In the genomic region with DNA sequence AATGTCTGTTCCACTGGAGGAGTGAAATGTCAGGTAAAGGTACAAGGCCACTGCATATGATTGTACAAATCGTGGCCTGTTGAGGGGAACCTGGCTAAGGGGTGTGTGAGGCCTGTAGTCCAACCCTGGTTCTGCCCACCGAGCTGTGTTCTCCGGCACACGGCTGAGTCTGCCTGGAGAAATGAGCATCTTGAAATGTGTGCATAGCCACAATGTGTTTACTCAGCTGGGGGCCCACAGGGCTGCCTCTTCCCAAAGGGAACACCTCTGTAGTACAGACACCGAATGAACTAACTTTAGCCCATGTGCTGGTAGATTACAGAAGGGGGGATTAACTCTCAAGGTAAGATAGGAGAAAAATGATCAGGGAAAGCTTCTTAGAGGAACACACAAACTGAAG, we compare ENCODE assay signal across 1 cellular context.
A peak's percentile ranks its signal among the peaks of the same experiment; 100 is the strongest.
TF ChIP-seq lines count a peak whose summit lies in the region.

No MANE protein-coding gene starts in this region.

TF ChIP-seq in HepG2, 621 proteins besides CTCF, POLR2A, EP300 and RAD21 (continued from another document and continues in another):
- TF ChIP-seq BCLAF1 (IDR thresholded peaks at IDR 0.05) (no peak), MAF1 (CRISPR knock-in tag; IDR thresholded peaks at IDR 0.05; ENCODE audit: borderline replicate concordance) (no peak), NBN (conservative IDR thresholded peaks at IDR 0.05) (no peak), KDM4B (CRISPR knock-in tag; IDR thresholded peaks at IDR 0.05) (no peak), KDM5A (IDR thresholded peaks at IDR 0.05; ENCODE audit: borderline replicate concordance, low read length) (no peak), ZNF607 (CRISPR knock-in tag; IDR thresholded peaks at IDR 0.05; ENCODE audit: borderline replicate concordance) (no peak), ZNF703 (CRISPR knock-in tag; IDR thresholded peaks at IDR 0.05; ENCODE audit: borderline replicate concordance) (no peak), TARDBP (CRISPR knock-in tag; IDR thresholded peaks at IDR 0.05) (no peak), FOXA1 (IDR thresholded peaks at IDR 0.05) (no peak), FOXA1 (CRISPR knock-in tag; IDR thresholded peaks at IDR 0.05) (peak; percentile 84), POLR2G (IDR thresholded peaks at IDR 0.05; ENCODE audit: low read depth, low read length) (no peak), ZNF460 (CRISPR knock-in tag; IDR thresholded peaks at IDR 0.05; ENCODE audit: borderline replicate concordance) (no peak), ZNF615 (CRISPR knock-in tag; IDR thresholded peaks at IDR 0.05; ENCODE audit: borderline replicate concordance) (no peak), PHF5A (CRISPR knock-in tag; IDR thresholded peaks at IDR 0.05; ENCODE audit: low read depth, unreplicated experiment) (no peak), ZNF878 (CRISPR knock-in tag; IDR thresholded peaks at IDR 0.05) (no peak), TGIF2 (CRISPR knock-in tag; IDR thresholded peaks at IDR 0.05) (no peak), MYC (CRISPR knock-in tag; IDR thresholded peaks at IDR 0.05; ENCODE audit: borderline replicate concordance) (no peak), KLF16 (CRISPR knock-in tag; IDR thresholded peaks at IDR 0.05) (peak in 1 of 2 experiments; percentile 42; a peak in 1 of 4 replicates), FOXP1 (IDR thresholded peaks at IDR 0.05) (no peak), FOXP1 (CRISPR knock-in tag; IDR thresholded peaks at IDR 0.05) (0 out of 2 replicates have a peak, but pooled peaks have one; percentile 42), DR1 (CRISPR knock-in tag; IDR thresholded peaks at IDR 0.05) (no peak), ZBTB20 (CRISPR knock-in tag; IDR thresholded peaks at IDR 0.05; ENCODE audit: borderline replicate concordance, low read depth) (no peak), PRDM10 (CRISPR knock-in tag; IDR thresholded peaks at IDR 0.05; ENCODE audit: low read depth) (no peak), MTF1 (CRISPR knock-in tag; IDR thresholded peaks at IDR 0.05) (no peak), ZMYM4 (CRISPR knock-in tag; IDR thresholded peaks at IDR 0.05) (peak; percentile 64; the same call in 1 of the 2 replicates), KAT7 (CRISPR knock-in tag; IDR thresholded peaks at IDR 0.05; ENCODE audit: borderline replicate concordance) (no peak), RBM22 (optimal IDR thresholded peaks at IDR 0.05; ENCODE audit: low read length) (peak; percentile 74), KLF12 (CRISPR knock-in tag; IDR thresholded peaks at IDR 0.05; ENCODE audit: borderline replicate concordance) (no peak), SRSF9 (IDR thresholded peaks at IDR 0.05; ENCODE audit: borderline replicate concordance, insufficient read depth, low read depth, low read length, poor library complexity, severe bottlenecking) (no peak), ZFP90 (CRISPR knock-in tag; IDR thresholded peaks at IDR 0.05; ENCODE audit: borderline replicate concordance) (no peak), SPEN (CRISPR knock-in tag; IDR thresholded peaks at IDR 0.05; ENCODE audit: low read depth) (no peak), ZNF557 (CRISPR knock-in tag; IDR thresholded peaks at IDR 0.05) (no peak)
- TF ChIP-seq, protein P1, sequence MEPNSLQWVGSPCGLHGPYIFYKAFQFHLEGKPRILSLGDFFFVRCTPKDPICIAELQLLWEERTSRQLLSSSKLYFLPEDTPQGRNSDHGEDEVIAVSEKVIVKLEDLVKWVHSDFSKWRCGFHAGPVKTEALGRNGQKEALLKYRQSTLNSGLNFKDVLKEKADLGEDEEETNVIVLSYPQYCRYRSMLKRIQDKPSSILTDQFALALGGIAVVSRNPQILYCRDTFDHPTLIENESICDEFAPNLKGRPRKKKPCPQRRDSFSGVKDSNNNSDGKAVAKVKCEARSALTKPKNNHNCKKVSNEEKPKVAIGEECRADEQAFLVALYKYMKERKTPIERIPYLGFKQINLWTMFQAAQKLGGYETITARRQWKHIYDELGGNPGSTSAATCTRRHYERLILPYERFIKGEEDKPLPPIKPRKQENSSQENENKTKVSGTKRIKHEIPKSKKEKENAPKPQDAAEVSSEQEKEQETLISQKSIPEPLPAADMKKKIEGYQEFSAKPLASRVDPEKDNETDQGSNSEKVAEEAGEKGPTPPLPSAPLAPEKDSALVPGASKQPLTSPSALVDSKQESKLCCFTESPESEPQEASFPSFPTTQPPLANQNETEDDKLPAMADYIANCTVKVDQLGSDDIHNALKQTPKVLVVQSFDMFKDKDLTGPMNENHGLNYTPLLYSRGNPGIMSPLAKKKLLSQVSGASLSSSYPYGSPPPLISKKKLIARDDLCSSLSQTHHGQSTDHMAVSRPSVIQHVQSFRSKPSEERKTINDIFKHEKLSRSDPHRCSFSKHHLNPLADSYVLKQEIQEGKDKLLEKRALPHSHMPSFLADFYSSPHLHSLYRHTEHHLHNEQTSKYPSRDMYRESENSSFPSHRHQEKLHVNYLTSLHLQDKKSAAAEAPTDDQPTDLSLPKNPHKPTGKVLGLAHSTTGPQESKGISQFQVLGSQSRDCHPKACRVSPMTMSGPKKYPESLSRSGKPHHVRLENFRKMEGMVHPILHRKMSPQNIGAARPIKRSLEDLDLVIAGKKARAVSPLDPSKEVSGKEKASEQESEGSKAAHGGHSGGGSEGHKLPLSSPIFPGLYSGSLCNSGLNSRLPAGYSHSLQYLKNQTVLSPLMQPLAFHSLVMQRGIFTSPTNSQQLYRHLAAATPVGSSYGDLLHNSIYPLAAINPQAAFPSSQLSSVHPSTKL (CRISPR knock-in tag; IDR thresholded peaks at IDR 0.05): peak; percentile 60; the same call in 1 of the 2 replicates
- TF ChIP-seq, protein P2, sequence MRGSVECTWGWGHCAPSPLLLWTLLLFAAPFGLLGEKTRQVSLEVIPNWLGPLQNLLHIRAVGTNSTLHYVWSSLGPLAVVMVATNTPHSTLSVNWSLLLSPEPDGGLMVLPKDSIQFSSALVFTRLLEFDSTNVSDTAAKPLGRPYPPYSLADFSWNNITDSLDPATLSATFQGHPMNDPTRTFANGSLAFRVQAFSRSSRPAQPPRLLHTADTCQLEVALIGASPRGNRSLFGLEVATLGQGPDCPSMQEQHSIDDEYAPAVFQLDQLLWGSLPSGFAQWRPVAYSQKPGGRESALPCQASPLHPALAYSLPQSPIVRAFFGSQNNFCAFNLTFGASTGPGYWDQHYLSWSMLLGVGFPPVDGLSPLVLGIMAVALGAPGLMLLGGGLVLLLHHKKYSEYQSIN (CRISPR knock-in tag; IDR thresholded peaks at IDR 0.05; ENCODE audit: borderline replicate concordance): no peak
- TF ChIP-seq, protein P3, sequence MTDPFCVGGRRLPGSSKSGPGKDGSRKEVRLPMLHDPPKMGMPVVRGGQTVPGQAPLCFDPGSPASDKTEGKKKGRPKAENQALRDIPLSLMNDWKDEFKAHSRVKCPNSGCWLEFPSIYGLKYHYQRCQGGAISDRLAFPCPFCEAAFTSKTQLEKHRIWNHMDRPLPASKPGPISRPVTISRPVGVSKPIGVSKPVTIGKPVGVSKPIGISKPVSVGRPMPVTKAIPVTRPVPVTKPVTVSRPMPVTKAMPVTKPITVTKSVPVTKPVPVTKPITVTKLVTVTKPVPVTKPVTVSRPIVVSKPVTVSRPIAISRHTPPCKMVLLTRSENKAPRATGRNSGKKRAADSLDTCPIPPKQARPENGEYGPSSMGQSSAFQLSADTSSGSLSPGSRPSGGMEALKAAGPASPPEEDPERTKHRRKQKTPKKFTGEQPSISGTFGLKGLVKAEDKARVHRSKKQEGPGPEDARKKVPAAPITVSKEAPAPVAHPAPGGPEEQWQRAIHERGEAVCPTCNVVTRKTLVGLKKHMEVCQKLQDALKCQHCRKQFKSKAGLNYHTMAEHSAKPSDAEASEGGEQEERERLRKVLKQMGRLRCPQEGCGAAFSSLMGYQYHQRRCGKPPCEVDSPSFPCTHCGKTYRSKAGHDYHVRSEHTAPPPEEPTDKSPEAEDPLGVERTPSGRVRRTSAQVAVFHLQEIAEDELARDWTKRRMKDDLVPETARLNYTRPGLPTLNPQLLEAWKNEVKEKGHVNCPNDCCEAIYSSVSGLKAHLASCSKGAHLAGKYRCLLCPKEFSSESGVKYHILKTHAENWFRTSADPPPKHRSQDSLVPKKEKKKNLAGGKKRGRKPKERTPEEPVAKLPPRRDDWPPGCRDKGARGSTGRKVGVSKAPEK (CRISPR knock-in tag; IDR thresholded peaks at IDR 0.05; ENCODE audit: borderline replicate concordance): no peak
- TF ChIP-seq, protein P4, sequence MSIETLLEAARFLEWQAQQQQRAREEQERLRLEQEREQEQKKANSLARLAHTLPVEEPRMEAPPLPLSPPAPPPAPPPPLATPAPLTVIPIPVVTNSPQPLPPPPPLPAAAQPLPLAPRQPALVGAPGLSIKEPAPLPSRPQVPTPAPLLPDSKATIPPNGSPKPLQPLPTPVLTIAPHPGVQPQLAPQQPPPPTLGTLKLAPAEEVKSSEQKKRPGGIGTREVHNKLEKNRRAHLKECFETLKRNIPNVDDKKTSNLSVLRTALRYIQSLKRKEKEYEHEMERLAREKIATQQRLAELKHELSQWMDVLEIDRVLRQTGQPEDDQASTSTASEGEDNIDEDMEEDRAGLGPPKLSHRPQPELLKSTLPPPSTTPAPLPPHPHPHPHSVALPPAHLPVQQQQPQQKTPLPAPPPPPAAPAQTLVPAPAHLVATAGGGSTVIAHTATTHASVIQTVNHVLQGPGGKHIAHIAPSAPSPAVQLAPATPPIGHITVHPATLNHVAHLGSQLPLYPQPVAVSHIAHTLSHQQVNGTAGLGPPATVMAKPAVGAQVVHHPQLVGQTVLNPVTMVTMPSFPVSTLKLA (IDR thresholded peaks at IDR 0.05): no peak
- TF ChIP-seq, protein P5, sequence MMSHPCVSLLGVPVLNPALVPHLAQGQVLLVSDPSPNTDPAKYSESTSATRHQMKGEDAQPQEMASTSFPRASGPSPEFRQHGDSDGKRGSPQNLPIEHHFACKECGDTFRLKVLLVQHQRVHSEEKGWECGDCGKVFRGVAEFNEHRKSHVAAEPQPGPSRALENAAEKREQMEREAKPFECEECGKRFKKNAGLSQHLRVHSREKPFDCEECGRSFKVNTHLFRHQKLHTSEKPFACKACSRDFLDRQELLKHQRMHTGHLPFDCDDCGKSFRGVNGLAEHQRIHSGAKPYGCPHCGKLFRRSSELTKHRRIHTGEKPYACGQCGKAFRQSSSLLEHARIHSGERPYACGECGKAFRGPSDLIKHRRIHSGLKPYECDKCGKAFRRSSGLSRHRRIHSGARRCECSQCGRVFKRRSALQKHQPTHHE (CRISPR knock-in tag; IDR thresholded peaks at IDR 0.05; ENCODE audit: borderline replicate concordance): no peak
- TF ChIP-seq, protein P6, sequence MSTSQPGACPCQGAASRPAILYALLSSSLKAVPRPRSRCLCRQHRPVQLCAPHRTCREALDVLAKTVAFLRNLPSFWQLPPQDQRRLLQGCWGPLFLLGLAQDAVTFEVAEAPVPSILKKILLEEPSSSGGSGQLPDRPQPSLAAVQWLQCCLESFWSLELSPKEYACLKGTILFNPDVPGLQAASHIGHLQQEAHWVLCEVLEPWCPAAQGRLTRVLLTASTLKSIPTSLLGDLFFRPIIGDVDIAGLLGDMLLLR (CRISPR knock-in tag; IDR thresholded peaks at IDR 0.05): no peak
- TF ChIP-seq, protein P7, sequence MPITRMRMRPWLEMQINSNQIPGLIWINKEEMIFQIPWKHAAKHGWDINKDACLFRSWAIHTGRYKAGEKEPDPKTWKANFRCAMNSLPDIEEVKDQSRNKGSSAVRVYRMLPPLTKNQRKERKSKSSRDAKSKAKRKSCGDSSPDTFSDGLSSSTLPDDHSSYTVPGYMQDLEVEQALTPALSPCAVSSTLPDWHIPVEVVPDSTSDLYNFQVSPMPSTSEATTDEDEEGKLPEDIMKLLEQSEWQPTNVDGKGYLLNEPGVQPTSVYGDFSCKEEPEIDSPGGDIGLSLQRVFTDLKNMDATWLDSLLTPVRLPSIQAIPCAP (CRISPR knock-in tag; IDR thresholded peaks at IDR 0.05; ENCODE audit: low read depth): no peak
